In the genomic region with DNA sequence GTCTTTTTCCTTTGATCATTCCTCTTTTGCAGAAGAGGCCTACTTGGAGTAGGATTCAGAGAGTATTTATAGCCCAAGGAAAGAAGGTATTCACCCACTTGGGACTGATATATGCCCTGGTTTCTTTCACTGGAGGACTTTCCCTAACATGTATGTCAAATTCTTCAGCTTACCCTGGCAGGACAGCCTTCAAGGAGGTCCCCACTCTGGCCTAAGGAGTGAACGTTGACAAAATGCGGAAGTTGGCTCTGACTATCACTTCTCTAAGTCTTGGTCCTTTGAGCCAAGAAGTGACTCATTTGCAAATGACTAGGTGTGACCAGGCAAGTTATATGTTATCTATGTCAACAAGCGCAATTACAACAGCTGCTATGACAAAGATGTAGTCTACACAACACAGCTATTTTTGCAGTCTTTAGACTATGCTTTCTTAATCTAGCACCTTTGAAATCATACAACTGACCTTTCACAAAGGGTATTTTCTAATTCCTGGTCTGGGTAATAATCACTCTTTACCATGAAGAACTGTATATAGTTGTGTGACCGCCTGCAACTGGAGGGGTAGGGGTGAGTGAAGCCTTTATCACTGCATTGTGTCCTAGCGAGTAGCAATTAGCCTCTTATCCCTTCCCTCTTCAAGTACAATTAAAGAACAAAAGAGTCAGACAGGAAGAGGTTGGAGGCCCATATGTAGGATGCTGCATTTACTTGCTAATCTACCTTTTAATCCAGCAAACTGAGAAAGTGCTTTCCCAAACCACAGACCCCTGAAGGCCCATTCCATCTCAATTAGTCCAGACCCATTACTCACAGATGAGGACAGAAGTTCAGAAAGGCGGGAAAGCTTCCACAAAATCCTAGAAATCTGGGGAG, we compare ENCODE assay signal across 8 cellular contexts. TPM values are rescaled to one million over a fixed set of nuclear protein-coding genes. Genes with fewer than 3 reads are reported as not detected.
DNase-seq lines count a peak whose midpoint lies in the region; ATAC-seq and TF ChIP-seq lines count a peak whose summit lies in the region.

No MANE protein-coding gene starts in this region.

- ATAC-seq in GM19397 (IDR thresholded peaks at IDR 0.05; ENCODE audit: unreplicated experiment) (peak; percentile 98), HG03354 (IDR thresholded peaks at IDR 0.05; ENCODE audit: poor library complexity, severe bottlenecking, unreplicated experiment) (peak; percentile 100), left cardiac atrium (peak; percentile 27 to 88), omental fat pad (ENCODE audit: low FRiP score) (no peak)
- no peak for ATAC-seq in activated CD8-positive, alpha-beta memory T cell treated with anti-CD3 and anti-CD28 coated beads, Interleukin-2, amount 10 ng/mL, durations not matched to agents 7 days and 5 days

- BruUV-seq in Caco-2 (replicated peaks; lab: Mats Ljungman, UMichigan), result TSS peak; percentile 2

- H3K36me3 ChIP-seq in Caco-2 (ENCODE audit: control insufficient read depth, insufficient read depth, low read length), result no peaks in the 10 kb centered on the region

- no peak overlapping the region for H3K27ac Mint-ChIP-seq in Caco-2 (ENCODE audit: unreplicated experiment)
- H3K27ac Mint-ChIP-seq in activated CD8-positive, alpha-beta memory T cell treated with anti-CD3 and anti-CD28 coated beads, Interleukin-2, amount 10 ng/mL, durations not matched to agents 7 days and 5 days, result no peak overlapping the region

- TF ChIP-seq CTCF in Caco-2 (IDR thresholded peaks at IDR 0.05; ENCODE audit: insufficient read depth in 1 of 2, low read depth in 1 of 2, low read length in 1 of 2, severe bottlenecking in 1 of 2, unreplicated experiment in 1 of 2), result no peak
- no peak for TF ChIP-seq CTCF in omental fat pad (IDR thresholded peaks at IDR 0.05)

- H3K4me3 ChIP-seq in Caco-2 (ENCODE audit: low read depth, low read length), result no peak overlapping the region

- H3K4me3 Mint-ChIP-seq in Caco-2 (ENCODE audit: unreplicated experiment), result no peak overlapping the region
- H3K4me3 Mint-ChIP-seq in activated CD8-positive, alpha-beta memory T cell treated with anti-CD3 and anti-CD28 coated beads, Interleukin-2, amount 10 ng/mL, durations not matched to agents 7 days and 5 days, result no peak overlapping the region

- no peaks in the 10 kb centered on the region for H3K27me3 ChIP-seq in Caco-2 (replicated peaks; ENCODE audit: control insufficient read depth, insufficient read depth, low read length)

- no peaks in the 10 kb centered on the region for H3K9me3 Mint-ChIP-seq in Caco-2 (ENCODE audit: unreplicated experiment)
- H3K9me3 Mint-ChIP-seq in activated CD8-positive, alpha-beta memory T cell treated with anti-CD3 and anti-CD28 coated beads, Interleukin-2, amount 10 ng/mL, durations not matched to agents 7 days and 5 days (ENCODE audit: low read depth), result no peaks in the 10 kb centered on the region

- CTCF ChIA-PET in Caco-2 (lab: Charles Lee), result interaction anchor here (0.8 kb wide), 1 partner anchor 76 kb away, joined by 4 read pairs; no protein-coding TSS in a partner anchor
- CTCF ChIA-PET in activated CD8-positive, alpha-beta memory T cell treated with anti-CD3 and anti-CD28 coated beads, Interleukin-2, amount 10 ng/mL, durations not matched to agents 7 days and 5 days (lab: Charles Lee), result no interaction called here

- peaks cover 35% of the 10 kb centered on the region for H3K36me3 Mint-ChIP-seq in Caco-2 (ENCODE audit: insufficient read depth, unreplicated experiment)
- no peaks in the 10 kb centered on the region for H3K36me3 Mint-ChIP-seq in activated CD8-positive, alpha-beta memory T cell treated with anti-CD3 and anti-CD28 coated beads, Interleukin-2, amount 10 ng/mL, durations not matched to agents 7 days and 5 days

- POLR2A ChIA-PET in Caco-2 (lab: Charles Lee), result no interaction called here

- intact Hi-C loops in Caco-2 (cut with micrococcal nuclease; ENCODE audit: unreplicated experiment), result no loop called here
- intact Hi-C loops in left cardiac atrium (cut with DNase I), result no loop called here

- H3K27me3 Mint-ChIP-seq in Caco-2 (ENCODE audit: insufficient read depth, unreplicated experiment), result no peaks in the 10 kb centered on the region
- no peaks in the 10 kb centered on the region for H3K27me3 Mint-ChIP-seq in activated CD8-positive, alpha-beta memory T cell treated with anti-CD3 and anti-CD28 coated beads, Interleukin-2, amount 10 ng/mL, durations not matched to agents 7 days and 5 days

- no peaks in the 10 kb centered on the region; the same call in 1 of the 2 replicates for H3K4me1 ChIP-seq in Caco-2

- H3K9me3 ChIP-seq in Caco-2, result no peaks in the 10 kb centered on the region

- no peak for DNase-seq in Caco-2
- peak; percentile 47 for DNase-seq in OCI-M2 (lab: John Stamatoyannopoulos, UW; ENCODE audit: unreplicated experiment)
- DNase-seq in left cardiac atrium, result no peak
- no peak for DNase-seq in DMS 273 treated with DMSO at 0.1 percent for 48 hours (lab: John Stamatoyannopoulos, UW)
- DNase-seq in omental fat pad (ENCODE audit: low spot score), result no peak
- DNase-seq in activated CD8-positive, alpha-beta memory T cell treated with anti-CD3 and anti-CD28 coated beads, Interleukin-2, amount 10 ng/mL, durations not matched to agents 7 days and 5 days, result no peak

- H3K4me1 Mint-ChIP-seq in Caco-2 (ENCODE audit: low read depth, unreplicated experiment), result peaks cover 7% of the 10 kb centered on the region
- H3K4me1 Mint-ChIP-seq in activated CD8-positive, alpha-beta memory T cell treated with anti-CD3 and anti-CD28 coated beads, Interleukin-2, amount 10 ng/mL, durations not matched to agents 7 days and 5 days, result peaks cover 5% of the 10 kb centered on the region

RNA-seq across cellular contexts. Expression of gene RASGEF1B, which starts 50.1 kb away (rescaled TPM):
- total RNA-seq in Caco-2 (2022) (24.8 and 32.3 TPM in 2 replicates), left cardiac atrium (1 to 10 TPM; 6.8 to 7.8 TPM), omental fat pad (10 to 100 TPM; 35.0 to 56.7 (median 50.2) TPM)
- total RNA-seq in activated CD8-positive, alpha-beta memory T cell treated with anti-CD3 and anti-CD28 coated beads, Interleukin-2, amount 10 ng/mL, durations not matched to agents 7 days and 5 days, result 1 to 10 TPM; 3.5 to 4.5 TPM

Comparison
In these comparisons a context has a peak if more than half of its experiments do, and no peak if none do; other contexts are left out.
1. ATAC-seq: peak in GM19397 (single experiment), HG03354 (single experiment) and left cardiac atrium (2 of 2); none in omental fat pad (single experiment) and activated CD8-positive, alpha-beta memory T cell treated with anti-CD3 and anti-CD28 coated beads, Interleukin-2, amount 10 ng/mL, durations not matched to agents 7 days and 5 days (single experiment).